1 cellular context compared by ENCODE assay signal in genomic region chr18:12335503-12335902, GRCh38.
TF ChIP-seq lines count a peak whose summit lies in the region.

No MANE protein-coding gene starts in this region.

TF ChIP-seq in H1, 55 proteins besides CTCF, POLR2A, EP300 and RAD21:
- no peak for TF ChIP-seq CBX5 (IDR thresholded peaks at IDR 0.05; ENCODE audit: low read depth, low read length)
- no peak for TF ChIP-seq MAX (IDR thresholded peaks at IDR 0.05)
- no peak for TF ChIP-seq EGR1 (IDR thresholded peaks at IDR 0.05; ENCODE audit: borderline replicate concordance, low read depth, low read length)
- TF ChIP-seq ATF2 (IDR thresholded peaks at IDR 0.05; ENCODE audit: low read length): no peak
- TF ChIP-seq CHD2 (IDR thresholded peaks at IDR 0.05; ENCODE audit: low read length): no peak
- TF ChIP-seq PHF8 (conservative IDR thresholded peaks at IDR 0.05; ENCODE audit: low read depth, low read length): no peak
- TF ChIP-seq BRCA1 (IDR thresholded peaks at IDR 0.05; ENCODE audit: low read depth, low read length): no peak
- TF ChIP-seq, protein P1, sequence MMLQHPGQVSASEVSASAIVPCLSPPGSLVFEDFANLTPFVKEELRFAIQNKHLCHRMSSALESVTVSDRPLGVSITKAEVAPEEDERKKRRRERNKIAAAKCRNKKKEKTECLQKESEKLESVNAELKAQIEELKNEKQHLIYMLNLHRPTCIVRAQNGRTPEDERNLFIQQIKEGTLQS (IDR thresholded peaks at IDR 0.05; ENCODE audit: insufficient read depth, low read depth, low read length): no peak
- no peak for TF ChIP-seq GTF2F1 (IDR thresholded peaks at IDR 0.05; ENCODE audit: borderline replicate concordance, low read depth, low read length)
- no peak for TF ChIP-seq HDAC6 (IDR thresholded peaks at IDR 0.05; ENCODE audit: low read depth, low read length)
- no peak for TF ChIP-seq JUN (IDR thresholded peaks at IDR 0.05; ENCODE audit: low read depth, low read length)
